ENCODE assay signal across 8 cellular contexts in genomic region chr22:27801197-27801615, GRCh38. TPM values are rescaled to one million over a fixed set of nuclear protein-coding genes. Genes with fewer than 3 reads are reported as not detected.
A peak's percentile ranks its signal among the peaks of the same experiment; 100 is the strongest.
DNase-seq lines count a peak whose midpoint lies in the region; ATAC-seq and TF ChIP-seq lines count a peak whose summit lies in the region.

No MANE protein-coding gene starts in this region.

- peaks cover 6% of the 10 kb centered on the region for H3K4me1 Mint-ChIP-seq in Caco-2 (ENCODE audit: low read depth, unreplicated experiment)
- H3K4me1 Mint-ChIP-seq in activated naive CD8-positive, alpha-beta T cell treated with anti-CD3 and anti-CD28 coated beads, Interleukin-2, amount 50 U/mL, for 24 hours: peaks cover 11% of the 10 kb centered on the region

- H3K27me3 ChIP-seq in Caco-2 (replicated peaks; ENCODE audit: control insufficient read depth, insufficient read depth, low read length) (peaks cover 2% of the 10 kb centered on the region), iPS DF 6.9 (ENCODE audit: control insufficient read depth, insufficient read depth, low read length) (peaks cover 47% of the 10 kb centered on the region), skeletal muscle satellite cell (ENCODE audit: control insufficient read depth, insufficient read depth, low read length) (peaks cover 32% of the 10 kb centered on the region)

- H3K9me3 ChIP-seq in Caco-2: no peaks in the 10 kb centered on the region
- H3K9me3 ChIP-seq in iPS DF 6.9 (ENCODE audit: control insufficient read depth, insufficient read depth, low read length): no peaks in the 10 kb centered on the region
- no peaks in the 10 kb centered on the region for H3K9me3 ChIP-seq in skeletal muscle satellite cell (replicated peaks; ENCODE audit: low read length)

- DNase-seq in Caco-2 (peak in 1 of 2 experiments; percentile 43), NCI-H2171 treated with DMSO at 0.1 percent for 48 hours (lab: John Stamatoyannopoulos, UW) (peak; percentile 36), iPS DF 6.9 (ENCODE audit: low read depth, low spot score) (no peak), midbrain (lab: John Stamatoyannopoulos, UW) (no peak), iPS-NIHi7 (ENCODE audit: extremely low spot score) (no peak), NCI-H524 treated with DMSO at 0.1 percent for 48 hours (lab: John Stamatoyannopoulos, UW) (no peak)
- DNase-seq in activated naive CD8-positive, alpha-beta T cell treated with anti-CD3 and anti-CD28 coated beads, Interleukin-2, amount 50 U/mL, for 24 hours: peak; percentile 31

- peak overlapping the region; percentile 72 for H3K4me3 ChIP-seq in Caco-2 (ENCODE audit: low read depth, low read length)
- peak overlapping the region; percentile 47 for H3K4me3 ChIP-seq in iPS DF 6.9 (ENCODE audit: low read length)
- peak overlapping the region; percentile 76 for H3K4me3 ChIP-seq in skeletal muscle satellite cell (ENCODE audit: low read length)

- TF ChIP-seq CTCF in Caco-2 (IDR thresholded peaks at IDR 0.05; ENCODE audit: insufficient read depth in 1 of 2, low read depth in 1 of 2, low read length in 1 of 2, severe bottlenecking in 1 of 2, unreplicated experiment in 1 of 2): no peak

- CTCF ChIA-PET in Caco-2 (lab: Charles Lee): interaction anchor here (0.8 to 1.3 kb wide), 2 partner anchors 21 to 101 kb away, joined by 6 read pairs; no protein-coding TSS in a partner anchor

- no peaks in the 10 kb centered on the region for H3K9me3 Mint-ChIP-seq in Caco-2 (ENCODE audit: unreplicated experiment)
- no peaks in the 10 kb centered on the region for H3K9me3 Mint-ChIP-seq in activated naive CD8-positive, alpha-beta T cell treated with anti-CD3 and anti-CD28 coated beads, Interleukin-2, amount 50 U/mL, for 24 hours

- no CpG with 5 or more reads among the region's 58 CpGs for WGBS in iPS DF 6.9 (ENCODE audit: insufficient coverage, insufficient read length)

- POLR2A ChIA-PET in Caco-2 (lab: Charles Lee): no interaction called here

- no peak for ATAC-seq in activated naive CD8-positive, alpha-beta T cell treated with anti-CD3 and anti-CD28 coated beads, Interleukin-2, amount 50 U/mL, for 24 hours

- no peak overlapping the region for H3K27ac ChIP-seq in iPS DF 6.9 (ENCODE audit: low read length)

- no peaks in the 10 kb centered on the region for H3K36me3 Mint-ChIP-seq in Caco-2 (ENCODE audit: insufficient read depth, unreplicated experiment)
- H3K36me3 Mint-ChIP-seq in activated naive CD8-positive, alpha-beta T cell treated with anti-CD3 and anti-CD28 coated beads, Interleukin-2, amount 50 U/mL, for 24 hours (ENCODE audit: low read depth): no peaks in the 10 kb centered on the region

- intact Hi-C loops in Caco-2 (cut with micrococcal nuclease; ENCODE audit: unreplicated experiment): loop anchor here (10.0 kb wide), 2 partner anchors 166 to 1126 kb away; no protein-coding TSS in a partner anchor

- H3K27ac Mint-ChIP-seq in Caco-2 (ENCODE audit: unreplicated experiment): no peak overlapping the region
- no peak overlapping the region for H3K27ac Mint-ChIP-seq in activated naive CD8-positive, alpha-beta T cell treated with anti-CD3 and anti-CD28 coated beads, Interleukin-2, amount 50 U/mL, for 24 hours

- H3K9ac ChIP-seq in skeletal muscle satellite cell (ENCODE audit: low read depth, low read length): peak overlapping the region; percentile 35

- H3K27me3 Mint-ChIP-seq in Caco-2 (ENCODE audit: insufficient read depth, unreplicated experiment): peaks cover 8% of the 10 kb centered on the region
- peaks cover 28% of the 10 kb centered on the region for H3K27me3 Mint-ChIP-seq in activated naive CD8-positive, alpha-beta T cell treated with anti-CD3 and anti-CD28 coated beads, Interleukin-2, amount 50 U/mL, for 24 hours

- H3K4me2 ChIP-seq in skeletal muscle satellite cell (ENCODE audit: low read length): peak overlapping the region; percentile 97

- H3K4me3 Mint-ChIP-seq in Caco-2 (ENCODE audit: unreplicated experiment): peak overlapping the region; percentile 71
- peak overlapping the region; percentile 72 for H3K4me3 Mint-ChIP-seq in activated naive CD8-positive, alpha-beta T cell treated with anti-CD3 and anti-CD28 coated beads, Interleukin-2, amount 50 U/mL, for 24 hours

- H3K4me1 ChIP-seq in Caco-2 (no peaks in the 10 kb centered on the region), iPS DF 6.9 (ENCODE audit: control insufficient read depth, insufficient read depth, low read length) (peaks cover 12% of the 10 kb centered on the region), skeletal muscle satellite cell (ENCODE audit: control insufficient read depth, insufficient read depth, low read length) (peaks cover 19% of the 10 kb centered on the region)

- no TSS peak for BruUV-seq in Caco-2 (replicated peaks; lab: Mats Ljungman, UMichigan)

- H3K36me3 ChIP-seq in Caco-2 (ENCODE audit: control insufficient read depth, insufficient read depth, low read length): no peaks in the 10 kb centered on the region
- no peaks in the 10 kb centered on the region for H3K36me3 ChIP-seq in iPS DF 6.9 (ENCODE audit: control insufficient read depth, insufficient read depth, low read length)
- H3K36me3 ChIP-seq in skeletal muscle satellite cell (ENCODE audit: insufficient read depth, low read length): no peaks in the 10 kb centered on the region

RNA-seq across cellular contexts. Expression of gene MN1, which starts 0.3 kb away (rescaled TPM):
- 0.32 and 0.44 TPM in 2 replicates for total RNA-seq in Caco-2 (2022)
- total RNA-seq in skeletal muscle satellite cell (2012; rRNA removed): 0.76 and 6.3 TPM in 2 replicates

Comparison
In these comparisons a context has a peak if more than half of its experiments do, and no peak if none do; other contexts are left out.
1. DNase-seq: peak in NCI-H2171 treated with DMSO at 0.1 percent for 48 hours (single experiment) and activated naive CD8-positive, alpha-beta T cell treated with anti-CD3 and anti-CD28 coated beads, Interleukin-2, amount 50 U/mL, for 24 hours (single experiment); none in iPS DF 6.9 (single experiment), midbrain (single experiment), iPS-NIHi7 (single experiment) and NCI-H524 treated with DMSO at 0.1 percent for 48 hours (single experiment).
2. Peak in every context shown above with its lines, with median percentiles within 50 percentile points of each other: H3K4me3 ChIP-seq.